14 cellular contexts compared by ENCODE assay signal in genomic region chr4:101774807-101775206, GRCh38. TPM values are rescaled to one million over a fixed set of nuclear protein-coding genes. Genes with fewer than 3 reads are reported as not detected.
DNase-seq lines count a peak whose midpoint lies in the region; ATAC-seq and TF ChIP-seq lines count a peak whose summit lies in the region.
"Had no signal": no experiment of that assay in that cellular context is flagged by ENCODE, and none has a peak within 500 bp of the region (broad histone marks: within the 10 kb centered on the region; RNA-seq: fewer than 3 reads in every experiment).

No MANE protein-coding gene starts in this region.

- no peak overlapping the region for H3K4me3 ChIP-seq in RWPE2 (ENCODE audit: severe bottlenecking)
- H3K4me3 ChIP-seq: BLaER1 had no signal

- no peaks in the 10 kb centered on the region for H3K4me1 ChIP-seq in RWPE2 (ENCODE audit: insufficient read depth, poor library complexity, severe bottlenecking)
- H3K4me1 ChIP-seq: BLaER1 had no signal

- H3K9me3 ChIP-seq in RWPE2 (ENCODE audit: severe bottlenecking) = peaks cover 2% of the 10 kb centered on the region
- H3K9me3 ChIP-seq: neutrophil had no signal

- H3K27ac ChIP-seq in RWPE2 (ENCODE audit: poor library complexity, severe bottlenecking) = no peak overlapping the region
- H3K27ac ChIP-seq: BLaER1, neutrophil had no signal

- DNase-seq in EL = peak; percentile 17
- no peak for DNase-seq in RWPE2 (ENCODE audit: low spot score)
- DNase-seq in fibroblast of gingiva (ENCODE audit: low read depth) = peak; percentile 69
- peak; percentile 4 for DNase-seq in smooth muscle cell of the brain vasculature (ENCODE audit: low read depth, low spot score)
- no peak for DNase-seq in activated naive CD4-positive, alpha-beta T cell treated with anti-CD3 and anti-CD28 coated beads, Interleukin-2, amount 50 U/mL, for 16 hours
- DNase-seq in SK-N-DZ (ENCODE audit: low spot score) = no peak
- no peak for DNase-seq in activated T-cell treated with anti-CD3 and anti-CD28 coated beads, Interleukin-2, amount 50 U/mL, for 1 hour
- DNase-seq: activated CD4-positive, alpha-beta T cell treated with anti-CD3 and anti-CD28 coated beads, Interleukin-2, amount 50 U/mL, for 1 hour; activated naive CD4-positive, alpha-beta T cell; NCI-H1105; NCI-H748 treated with DMSO at 0.1 percent for 48 hours; stimulated activated CD4-positive, alpha-beta T cell treated with anti-CD3 and anti-CD28 coated beads, Interleukin-2, amount 100 ng/mL, for 24 hours had no signal

- no peak for TF ChIP-seq CTCF in RWPE2 (IDR thresholded peaks at IDR 0.05; ENCODE audit: poor library complexity, severe bottlenecking)

- 0 out of 3 replicates have a peak, but pooled peaks have one; percentile 31 for ATAC-seq in RWPE2 (ENCODE audit: low read depth)

- no peaks in the 10 kb centered on the region for H3K27me3 ChIP-seq in RWPE2 (ENCODE audit: insufficient read depth, poor library complexity, severe bottlenecking)
- H3K27me3 ChIP-seq: BLaER1, neutrophil had no signal

- H3K36me3 ChIP-seq in RWPE2 (ENCODE audit: low read depth) = no peaks in the 10 kb centered on the region
- H3K36me3 ChIP-seq: BLaER1, neutrophil had no signal

RNA-seq across cellular contexts. Expression of gene BANK1, which starts 15.7 kb away (rescaled TPM):
- polyA plus RNA-seq in SK-N-DZ (2014; cell fraction: cytosol; rRNA removed) = not detected in 2 replicates
- polyA plus RNA-seq in SK-N-DZ (2014; cell fraction: nucleus; rRNA removed) = not detected in 2 replicates

Comparison
In these comparisons a context has a peak if more than half of its experiments do, and no peak if none do; other contexts are left out.
1. DNase-seq: peak in EL (single experiment), fibroblast of gingiva (single experiment) and smooth muscle cell of the brain vasculature (single experiment); none in RWPE2 (single experiment), activated naive CD4-positive, alpha-beta T cell treated with anti-CD3 and anti-CD28 coated beads, Interleukin-2, amount 50 U/mL, for 16 hours (single experiment), SK-N-DZ (single experiment) and activated T-cell treated with anti-CD3 and anti-CD28 coated beads, Interleukin-2, amount 50 U/mL, for 1 hour (single experiment).